19 cellular contexts compared by ENCODE assay signal in the genomic region with DNA sequence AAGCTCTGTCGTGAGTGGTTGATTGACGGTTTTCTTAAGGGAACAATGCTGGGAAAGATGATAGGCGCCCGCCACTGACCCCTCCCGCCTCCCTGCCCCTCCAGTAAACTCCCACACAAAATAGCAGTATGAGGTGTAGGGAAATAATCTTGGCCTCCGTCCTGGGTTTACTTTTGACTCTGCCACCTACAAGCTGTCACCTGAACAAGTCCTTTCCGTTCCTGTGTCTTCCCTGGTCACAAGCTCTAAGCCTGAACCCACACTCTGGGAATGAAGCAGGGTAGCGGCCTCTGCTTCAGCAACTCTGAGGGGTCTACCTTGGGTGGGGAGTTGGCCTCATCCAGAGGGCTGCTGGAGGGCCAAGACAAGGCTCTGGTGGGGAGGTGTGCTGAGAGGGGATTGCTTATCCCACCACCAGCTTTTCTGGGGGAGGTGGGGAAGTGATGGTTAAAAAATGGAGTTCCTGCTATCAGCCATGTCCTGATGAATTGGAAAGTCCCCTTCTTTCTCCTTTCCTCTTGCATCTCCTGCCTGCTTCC.
"Had no signal": no experiment of that assay in that cellular context is flagged by ENCODE, and none has a peak within 500 bp of the region (broad histone marks: within the 10 kb centered on the region; RNA-seq: fewer than 3 reads in every experiment).

No MANE protein-coding gene starts in this region.

- H3K36me3 ChIP-seq: neutrophil had no signal

- H3K9me3 ChIP-seq: esophagus squamous epithelium, gastroesophageal sphincter, neutrophil, spleen, testis, tibial nerve had no signal

- H3K27ac ChIP-seq: esophagus squamous epithelium, gastroesophageal sphincter, neutrophil, spleen, testis, tibial nerve had no signal

- H3K4me1 ChIP-seq: esophagus squamous epithelium, gastroesophageal sphincter, spleen, testis, tibial nerve had no signal

- DNase-seq: effector memory CD8-positive, alpha-beta T cell; esophagus squamous epithelium; foreskin fibroblast; glutamatergic neuron; islet precursor cell; left ventricle myocardium superior; mesendoderm; naive thymus-derived CD4-positive, alpha-beta T cell; spleen; stimulated activated CD4-positive, alpha-beta T cell treated with anti-CD3 and anti-CD28 coated beads, Interleukin-15, amount 100 ng/mL, for 24 hours; stimulated activated CD4-positive, alpha-beta T cell treated with anti-CD3 and anti-CD28 coated beads, Interleukin-1b, Interleukin-23, amount 100 ng/mL, for 48 hours; stimulated activated CD4-positive, alpha-beta T cell treated with anti-CD3 and anti-CD28 coated beads, Interleukin-4, amount 100 ng/mL, for 24 hours; testis had no signal

- H3K27me3 ChIP-seq: neutrophil, testis, tibial nerve had no signal

- ATAC-seq: effector memory CD8-positive, alpha-beta T cell; gastroesophageal sphincter; left ventricle myocardium superior; naive thymus-derived CD4-positive, alpha-beta T cell; stimulated activated memory B cell treated with anti-CD40 and anti-IgM and Interleukin-4, amounts not matched to agents 10 μg/mL and 1 μg/mL and 100 μg/mL, for 72 hours had no signal

- FAIRE-seq: colon had no signal

- H3K4me3 ChIP-seq: esophagus squamous epithelium, gastroesophageal sphincter, lung, spleen, testis, tibial nerve had no signal
